In the genomic region with DNA sequence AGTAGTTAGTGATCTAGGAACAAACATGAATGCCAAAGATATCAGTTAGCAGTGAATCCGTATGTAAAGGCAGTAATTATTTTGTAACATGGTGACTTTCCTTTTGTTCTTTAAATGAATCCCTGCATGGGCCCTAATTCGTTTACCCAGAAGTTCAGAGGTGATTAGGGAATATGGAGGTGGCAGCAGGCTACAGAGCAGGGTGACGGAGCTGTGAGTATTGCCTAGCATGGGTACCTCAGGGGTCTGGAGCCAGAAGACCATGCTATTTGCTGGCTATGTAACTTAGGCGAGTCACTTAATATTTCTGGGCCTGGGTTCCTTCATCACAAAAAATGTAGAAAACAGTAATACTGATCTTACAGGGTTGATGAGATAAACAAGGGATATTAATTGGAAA, we compare ENCODE assay signal across 20 cellular contexts.
"Had no signal": no experiment of that assay in that cellular context is flagged by ENCODE, and none has a peak within 500 bp of the region (broad histone marks: within the 10 kb centered on the region; RNA-seq: fewer than 3 reads in every experiment).

No MANE protein-coding gene starts in this region.

- ATAC-seq: activated CD4-positive, alpha-beta T cell treated with anti-CD3 and anti-CD28 coated beads for 36 hours; activated T-cell treated with anti-CD3 and anti-CD28 coated beads, Interleukin-2, amount 50 U/mL, for 72 hours; T-helper 17 cell had no signal

- H3K9me3 Mint-ChIP-seq: activated CD4-positive, alpha-beta memory T cell treated with anti-CD3 and anti-CD28 coated beads, Interleukin-2, amount 10 ng/mL, durations not matched to agents 7 days and 5 days; activated naive CD4-positive, alpha-beta T cell treated with anti-CD3 and anti-CD28 coated beads, Interleukin-2, amount 10 ng/mL, durations not matched to agents 7 days and 5 days; activated naive CD8-positive, alpha-beta T cell treated with anti-CD3 and anti-CD28 coated beads for 36 hours; activated T-cell treated with anti-CD3 and anti-CD28 coated beads, Interleukin-2, amount 50 U/mL, for 72 hours; activated T-helper 2 cell treated with anti-CD3 and anti-CD28 coated beads, Interferon-gamma antibody, Interleukin-2, Interleukin-4, amounts not matched to agents 10 μg/mL and 5 μg/mL and 100 μg/mL, durations not matched to agents 14 hours and 24 hours and 36 hours had no signal

- H3K27ac ChIP-seq: coronary artery, PC-9 had no signal

- H3K36me3 Mint-ChIP-seq: activated naive CD4-positive, alpha-beta T cell treated with anti-CD3 and anti-CD28 coated beads, Interleukin-2, amount 10 ng/mL, durations not matched to agents 7 days and 5 days had no signal

- H3K4me3 ChIP-seq: coronary artery, PC-9 had no signal

- H3K27me3 Mint-ChIP-seq: activated CD4-positive, alpha-beta memory T cell treated with anti-CD3 and anti-CD28 coated beads, Interleukin-2, amount 10 ng/mL, durations not matched to agents 7 days and 5 days; activated CD4-positive, alpha-beta T cell treated with anti-CD3 and anti-CD28 coated beads for 36 hours; activated naive CD4-positive, alpha-beta T cell treated with anti-CD3 and anti-CD28 coated beads, Interleukin-2, amount 10 ng/mL, durations not matched to agents 7 days and 5 days; activated naive CD8-positive, alpha-beta T cell treated with anti-CD3 and anti-CD28 coated beads for 36 hours; T-helper 17 cell had no signal

- H3K4me3 Mint-ChIP-seq: activated CD4-positive, alpha-beta memory T cell treated with anti-CD3 and anti-CD28 coated beads, Interleukin-2, amount 10 ng/mL, durations not matched to agents 7 days and 5 days; activated CD4-positive, alpha-beta T cell treated with anti-CD3 and anti-CD28 coated beads for 36 hours; activated naive CD4-positive, alpha-beta T cell treated with anti-CD3 and anti-CD28 coated beads, Interleukin-2, amount 10 ng/mL, durations not matched to agents 7 days and 5 days; activated naive CD8-positive, alpha-beta T cell treated with anti-CD3 and anti-CD28 coated beads for 36 hours; activated T-cell treated with anti-CD3 and anti-CD28 coated beads, Interleukin-2, amount 50 U/mL, for 72 hours; T-helper 17 cell had no signal

- H3K4me1 Mint-ChIP-seq: activated CD4-positive, alpha-beta T cell treated with anti-CD3 and anti-CD28 coated beads for 36 hours; activated naive CD4-positive, alpha-beta T cell treated with anti-CD3 and anti-CD28 coated beads, Interleukin-2, amount 10 ng/mL, durations not matched to agents 7 days and 5 days; activated naive CD8-positive, alpha-beta T cell treated with anti-CD3 and anti-CD28 coated beads for 36 hours; T-helper 17 cell had no signal

- DNase-seq: activated CD4-positive, alpha-beta memory T cell treated with anti-CD3 and anti-CD28 coated beads, Interleukin-2, amount 10 ng/mL, durations not matched to agents 7 days and 5 days; activated CD4-positive, alpha-beta T cell treated with anti-CD3 and anti-CD28 coated beads for 36 hours; activated CD4-positive, alpha-beta T cell treated with anti-CD3 and anti-CD28 coated beads, Interleukin-2, amount 50 U/mL, for 1 hour; activated gamma-delta T cell treated with Interleukin-2 at 50 U/mL for 16 hours; activated naive CD4-positive, alpha-beta T cell treated with anti-CD3 and anti-CD28 coated beads, Interleukin-2, amount 10 ng/mL, durations not matched to agents 7 days and 5 days; activated naive CD8-positive, alpha-beta T cell treated with anti-CD3 and anti-CD28 coated beads for 36 hours; activated T-cell treated with anti-CD3 and anti-CD28 coated beads, Interleukin-2, amount 50 U/mL, for 72 hours; central memory CD4-positive, alpha-beta T cell; KG1; NCI-H1048; NCI-H146; NCI-H1930; NCI-H345; NCI-H510A; PC-9; SIG-M5; T-helper 17 cell; T-helper 9 cell had no signal

- H3K27ac Mint-ChIP-seq: activated CD4-positive, alpha-beta memory T cell treated with anti-CD3 and anti-CD28 coated beads, Interleukin-2, amount 10 ng/mL, durations not matched to agents 7 days and 5 days; activated CD4-positive, alpha-beta T cell treated with anti-CD3 and anti-CD28 coated beads for 36 hours; activated naive CD4-positive, alpha-beta T cell treated with anti-CD3 and anti-CD28 coated beads, Interleukin-2, amount 10 ng/mL, durations not matched to agents 7 days and 5 days; activated naive CD8-positive, alpha-beta T cell treated with anti-CD3 and anti-CD28 coated beads for 36 hours; activated T-cell treated with anti-CD3 and anti-CD28 coated beads, Interleukin-2, amount 50 U/mL, for 72 hours; activated T-helper 2 cell treated with anti-CD3 and anti-CD28 coated beads, Interferon-gamma antibody, Interleukin-2, Interleukin-4, amounts not matched to agents 10 μg/mL and 5 μg/mL and 100 μg/mL, durations not matched to agents 14 hours and 24 hours and 36 hours; T-helper 17 cell had no signal
